In genomic region chr1:167512262-167512661, GRCh38 we compare ENCODE assay signal across 22 cellular contexts. TPM values are rescaled to one million over a fixed set of nuclear protein-coding genes. Genes with fewer than 3 reads are reported as not detected.
A peak's percentile ranks its signal among the peaks of the same experiment; 100 is the strongest.
DNase-seq lines count a peak whose midpoint lies in the region; ATAC-seq lines count a peak whose summit lies in the region.
"Had no signal": no experiment of that assay in that cellular context is flagged by ENCODE, and none has a peak within 500 bp of the region (broad histone marks: within the 10 kb centered on the region; RNA-seq: fewer than 3 reads in every experiment).

No MANE protein-coding gene starts in this region.

- H3K4me3 Mint-ChIP-seq in activated naive CD4-positive, alpha-beta T cell treated with anti-CD3 and anti-CD28 coated beads for 36 hours, result peak overlapping the region; percentile 74
- H3K4me3 Mint-ChIP-seq in activated CD4-positive, alpha-beta memory T cell treated with anti-CD3 and anti-CD28 coated beads for 36 hours, result peak overlapping the region; percentile 73
- peak overlapping the region; percentile 75 for H3K4me3 Mint-ChIP-seq in effector memory CD8-positive, alpha-beta T cell
- peak overlapping the region; percentile 79 for H3K4me3 Mint-ChIP-seq in stimulated activated naive CD8-positive, alpha-beta T cell treated with anti-CD3 and anti-CD28 coated beads, Interleukin-15, Interleukin-2, amounts not matched to agents 100 ng/mL and 50 ng/mL, for 24 hours
- H3K4me3 Mint-ChIP-seq: dendritic cell treated with granulocyte-macrophage colony-stimulating factor and Interleukin-4, amounts not matched to agents 40 ng/mL and 50 ng/mL, for 4 days had no signal

- peaks cover 37% of the 10 kb centered on the region for H3K36me3 Mint-ChIP-seq in activated naive CD4-positive, alpha-beta T cell treated with anti-CD3 and anti-CD28 coated beads for 36 hours (ENCODE audit: low read depth)
- peaks cover 68% of the 10 kb centered on the region for H3K36me3 Mint-ChIP-seq in activated CD4-positive, alpha-beta memory T cell treated with anti-CD3 and anti-CD28 coated beads for 36 hours
- peaks cover 90% of the 10 kb centered on the region for H3K36me3 Mint-ChIP-seq in effector memory CD8-positive, alpha-beta T cell (ENCODE audit: insufficient read depth)
- H3K36me3 Mint-ChIP-seq in stimulated activated naive CD8-positive, alpha-beta T cell treated with anti-CD3 and anti-CD28 coated beads, Interleukin-15, Interleukin-2, amounts not matched to agents 100 ng/mL and 50 ng/mL, for 24 hours (ENCODE audit: low read depth), result peaks cover 83% of the 10 kb centered on the region

- ATAC-seq in effector memory CD8-positive, alpha-beta T cell (replicated peaks), result no peak
- ATAC-seq in left cardiac atrium (no peak), GM21423 (IDR thresholded peaks at IDR 0.05; ENCODE audit: unreplicated experiment) (no peak)
- ATAC-seq: left lung, upper lobe of right lung had no signal

- POLR2A ChIA-PET in activated CD4-positive, alpha-beta memory T cell treated with anti-CD3 and anti-CD28 coated beads for 36 hours (lab: Charles Lee), result interaction anchor here (0.7 to 1.0 kb wide), 2 partner anchors 12 to 64 kb away, joined by 3 to 4 read pairs; no protein-coding TSS in a partner anchor

- no peaks in the 10 kb centered on the region for H3K9me3 Mint-ChIP-seq in activated naive CD4-positive, alpha-beta T cell treated with anti-CD3 and anti-CD28 coated beads for 36 hours
- H3K9me3 Mint-ChIP-seq in activated CD4-positive, alpha-beta memory T cell treated with anti-CD3 and anti-CD28 coated beads for 36 hours, result no peaks in the 10 kb centered on the region
- H3K9me3 Mint-ChIP-seq in effector memory CD8-positive, alpha-beta T cell, result no peaks in the 10 kb centered on the region
- no peaks in the 10 kb centered on the region for H3K9me3 Mint-ChIP-seq in stimulated activated naive CD8-positive, alpha-beta T cell treated with anti-CD3 and anti-CD28 coated beads, Interleukin-15, Interleukin-2, amounts not matched to agents 100 ng/mL and 50 ng/mL, for 24 hours
- H3K9me3 Mint-ChIP-seq: dendritic cell treated with granulocyte-macrophage colony-stimulating factor and Interleukin-4, amounts not matched to agents 40 ng/mL and 50 ng/mL, for 4 days had no signal

- H3K4me1 Mint-ChIP-seq in activated naive CD4-positive, alpha-beta T cell treated with anti-CD3 and anti-CD28 coated beads for 36 hours (ENCODE audit: low read depth), result peaks cover 64% of the 10 kb centered on the region
- peaks cover 73% of the 10 kb centered on the region for H3K4me1 Mint-ChIP-seq in activated CD4-positive, alpha-beta memory T cell treated with anti-CD3 and anti-CD28 coated beads for 36 hours (ENCODE audit: low read depth)
- peaks cover 56 to 75% of the 10 kb centered on the region in 2 donors for H3K4me1 Mint-ChIP-seq in effector memory CD8-positive, alpha-beta T cell (ENCODE audit: low read depth in 2 of 2)
- H3K4me1 Mint-ChIP-seq in stimulated activated naive CD8-positive, alpha-beta T cell treated with anti-CD3 and anti-CD28 coated beads, Interleukin-15, Interleukin-2, amounts not matched to agents 100 ng/mL and 50 ng/mL, for 24 hours (ENCODE audit: low read depth), result peaks cover 84% of the 10 kb centered on the region

- H3K27ac Mint-ChIP-seq in activated naive CD4-positive, alpha-beta T cell treated with anti-CD3 and anti-CD28 coated beads for 36 hours, result peak overlapping the region; percentile 85
- peak overlapping the region; percentile 76 for H3K27ac Mint-ChIP-seq in activated CD4-positive, alpha-beta memory T cell treated with anti-CD3 and anti-CD28 coated beads for 36 hours
- peak overlapping the region; percentile 57 to 84 for H3K27ac Mint-ChIP-seq in effector memory CD8-positive, alpha-beta T cell
- peak overlapping the region; percentile 76 for H3K27ac Mint-ChIP-seq in stimulated activated naive CD8-positive, alpha-beta T cell treated with anti-CD3 and anti-CD28 coated beads, Interleukin-15, Interleukin-2, amounts not matched to agents 100 ng/mL and 50 ng/mL, for 24 hours
- H3K27ac Mint-ChIP-seq: dendritic cell treated with granulocyte-macrophage colony-stimulating factor and Interleukin-4, amounts not matched to agents 40 ng/mL and 50 ng/mL, for 4 days had no signal

- intact Hi-C loops in activated naive CD4-positive, alpha-beta T cell treated with anti-CD3 and anti-CD28 coated beads for 36 hours (cut with micrococcal nuclease), result loop anchor here (1.0 to 10.0 kb wide), 2 partner anchors 12 to 637 kb away; partner anchors contain the start of gene TADA1
- intact Hi-C loops in activated CD4-positive, alpha-beta memory T cell treated with anti-CD3 and anti-CD28 coated beads for 36 hours (cut with micrococcal nuclease), result loop anchor here (1.0 kb wide), 1 partner anchor 20 kb away; no protein-coding TSS in a partner anchor
- intact Hi-C loops in left cardiac atrium (cut with DNase I), result no loop called here

- CTCF ChIA-PET in activated naive CD4-positive, alpha-beta T cell treated with anti-CD3 and anti-CD28 coated beads for 36 hours (lab: Charles Lee), result interaction anchor here (1.1 kb wide), 1 partner anchor 22 kb away, joined by 3 read pairs; no protein-coding TSS in a partner anchor
- CTCF ChIA-PET in activated CD4-positive, alpha-beta memory T cell treated with anti-CD3 and anti-CD28 coated beads for 36 hours (lab: Charles Lee), result interaction anchor here (0.7 to 1.9 kb wide), 3 partner anchors 21 to 68 kb away, joined by 3 to 4 read pairs (median 3); no protein-coding TSS in a partner anchor

- DNase-seq in activated naive CD4-positive, alpha-beta T cell treated with anti-CD3 and anti-CD28 coated beads for 36 hours, result peak; percentile 47
- no peak for DNase-seq in activated naive CD4-positive, alpha-beta T cell treated with Interleukin-2 at 50 U/mL for 16 hours
- DNase-seq in activated CD4-positive, alpha-beta memory T cell treated with anti-CD3 and anti-CD28 coated beads for 36 hours, result no peak
- no peak for DNase-seq in effector memory CD8-positive, alpha-beta T cell
- DNase-seq in NAMALWA (ENCODE audit: low spot score) (no peak), left cardiac atrium (no peak)
- DNase-seq: DMS79 treated with DMSO at 0.1 percent for 48 hours; left lung; midbrain; MV-4-11; NCI-H1694 treated with DMSO at 0.1 percent for 48 hours; NCI-H748 treated with DMSO at 0.1 percent for 48 hours; OCI-M1; Right ventricle myocardium superior; stimulated activated CD4-positive, alpha-beta T cell treated with anti-CD3 and anti-CD28 coated beads, Interleukin-4, amount 100 ng/mL, for 24 hours; upper lobe of right lung had no signal

- H3K27me3 Mint-ChIP-seq in activated naive CD4-positive, alpha-beta T cell treated with anti-CD3 and anti-CD28 coated beads for 36 hours (ENCODE audit: low read depth), result no peaks in the 10 kb centered on the region
- H3K27me3 Mint-ChIP-seq in activated CD4-positive, alpha-beta memory T cell treated with anti-CD3 and anti-CD28 coated beads for 36 hours, result no peaks in the 10 kb centered on the region
- no peaks in the 10 kb centered on the region for H3K27me3 Mint-ChIP-seq in effector memory CD8-positive, alpha-beta T cell
- no peaks in the 10 kb centered on the region for H3K27me3 Mint-ChIP-seq in stimulated activated naive CD8-positive, alpha-beta T cell treated with anti-CD3 and anti-CD28 coated beads, Interleukin-15, Interleukin-2, amounts not matched to agents 100 ng/mL and 50 ng/mL, for 24 hours

RNA-seq across cellular contexts. Expression of gene CD247, which starts 6.1 kb away (rescaled TPM):
- 10 to 100 TPM; 73.5 to 78.3 TPM for total RNA-seq in activated naive CD4-positive, alpha-beta T cell treated with anti-CD3 and anti-CD28 coated beads for 36 hours
- total RNA-seq in activated CD4-positive, alpha-beta memory T cell treated with anti-CD3 and anti-CD28 coated beads for 36 hours, result 100 to 1,000 TPM; 105 to 114 TPM
- 1 to 10 TPM; 1.1 to 2.0 TPM for total RNA-seq in left cardiac atrium
- total RNA-seq: bronchial epithelial cell, endothelial cell of umbilical vein, renal cortical epithelial cell had no signal

RNA-seq across cellular contexts. Expression of gene CREG1, which starts 41.3 kb away (rescaled TPM):
- 10 to 100 TPM in 1 of 2 experiments, 1 to 10 TPM in 1; 9.6 to 10.7 TPM for total RNA-seq in activated naive CD4-positive, alpha-beta T cell treated with anti-CD3 and anti-CD28 coated beads for 36 hours
- total RNA-seq in activated CD4-positive, alpha-beta memory T cell treated with anti-CD3 and anti-CD28 coated beads for 36 hours, result 10 to 100 TPM; 13.5 to 14.6 TPM
- total RNA-seq in left cardiac atrium, result 100 to 1,000 TPM in 1 of 2 donors, 10 to 100 TPM in 1; 92.2 to 106 TPM

Comparison
In these comparisons a context has a peak if more than half of its experiments do, and no peak if none do; other contexts are left out.
1. RNA of gene CD247, which starts 6.1 kb away (total RNA-seq): 105 to 114 TPM in activated CD4-positive, alpha-beta memory T cell treated with anti-CD3 and anti-CD28 coated beads for 36 hours and 73.5 to 78.3 TPM in activated naive CD4-positive, alpha-beta T cell treated with anti-CD3 and anti-CD28 coated beads for 36 hours; 1.1 to 2.0 TPM in left cardiac atrium; every median in the first group is over 10 times any median in the second.
2. RNA of gene CREG1, which starts 41.3 kb away (total RNA-seq): 92.2 to 106 TPM in left cardiac atrium; 13.5 to 14.6 TPM in activated CD4-positive, alpha-beta memory T cell treated with anti-CD3 and anti-CD28 coated beads for 36 hours and 9.6 to 10.7 TPM in activated naive CD4-positive, alpha-beta T cell treated with anti-CD3 and anti-CD28 coated beads for 36 hours; every median in the first group is over 4 times any median in the second.
3. intact Hi-C loops: an anchor here in activated naive CD4-positive, alpha-beta T cell treated with anti-CD3 and anti-CD28 coated beads for 36 hours (1.0 to 10.0 kb wide) and activated CD4-positive, alpha-beta memory T cell treated with anti-CD3 and anti-CD28 coated beads for 36 hours (1.0 kb wide); none called in left cardiac atrium.
4. Peak in every context shown above with its lines, with median percentiles within 50 percentile points of each other: H3K27ac Mint-ChIP-seq and H3K4me3 Mint-ChIP-seq.